In the genomic region with DNA sequence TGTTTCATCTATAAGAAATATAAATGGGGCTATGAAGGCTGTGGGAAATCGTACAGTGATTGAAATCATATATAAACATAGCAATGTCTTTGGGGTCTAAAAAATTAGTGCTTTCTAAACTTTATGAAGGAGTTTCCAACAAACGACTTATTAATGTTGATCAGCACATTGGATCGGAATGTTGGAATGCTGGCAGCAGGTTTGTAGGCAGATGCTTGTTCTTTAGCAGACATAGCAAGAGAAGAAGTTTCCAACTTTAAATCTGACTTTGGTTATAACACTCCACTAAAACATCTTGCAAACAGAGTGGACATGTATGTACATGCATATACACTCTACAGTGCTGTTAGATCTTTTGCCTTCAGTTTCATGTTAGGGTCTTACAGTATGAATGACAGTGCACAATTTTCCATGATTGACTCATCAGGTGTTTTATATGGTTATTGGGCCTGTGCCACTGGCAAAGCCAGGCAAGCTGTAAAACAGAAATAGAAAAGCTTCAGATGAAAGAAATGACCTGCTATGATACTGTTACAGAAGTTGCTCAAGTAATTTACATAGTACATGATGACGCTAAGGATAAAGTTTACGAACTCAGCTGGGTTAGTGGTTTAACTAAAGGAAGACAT, we compare ENCODE assay signal across 19 cellular contexts. TPM values are rescaled to one million over a fixed set of nuclear protein-coding genes. Genes with fewer than 3 reads are reported as not detected.
DNase-seq lines count a peak whose midpoint lies in the region; ATAC-seq, FAIRE-seq and TF ChIP-seq lines count a peak whose summit lies in the region.
"Had no signal": no experiment of that assay in that cellular context is flagged by ENCODE, and none has a peak within 500 bp of the region (broad histone marks: within the 10 kb centered on the region; RNA-seq: fewer than 3 reads in every experiment).

No MANE protein-coding gene starts in this region.

- H3K27me3 ChIP-seq in foreskin keratinocyte = no peaks in the 10 kb centered on the region
- H3K27me3 ChIP-seq: heart right ventricle, suprapubic skin had no signal

- peaks cover 11% of the 10 kb centered on the region for H3K4me1 ChIP-seq in foreskin keratinocyte
- H3K4me1 ChIP-seq: Caco-2 had no signal

- H3K9me3 Mint-ChIP-seq in activated naive CD8-positive, alpha-beta T cell treated with anti-CD3 and anti-CD28 coated beads, Interleukin-2, amount 50 U/mL, for 24 hours = peaks cover 9% of the 10 kb centered on the region
- H3K9me3 Mint-ChIP-seq in activated naive CD8-positive, alpha-beta T cell treated with anti-CD3 and anti-CD28 coated beads for 36 hours = peaks cover 5% of the 10 kb centered on the region

- TF ChIP-seq CTCF in foreskin keratinocyte (conservative IDR thresholded peaks at IDR 0.05) = no peak

- ATAC-seq in activated naive CD8-positive, alpha-beta T cell treated with anti-CD3 and anti-CD28 coated beads, Interleukin-2, amount 50 U/mL, for 24 hours = peak; percentile 48
- ATAC-seq in foreskin keratinocyte = peak; percentile 89
- no peak for ATAC-seq in HG03460 (IDR thresholded peaks at IDR 0.05; ENCODE audit: unreplicated experiment)
- ATAC-seq: K562; left cardiac atrium; naive thymus-derived CD4-positive, alpha-beta T cell had no signal

- H3K27ac ChIP-seq in foreskin keratinocyte = peak overlapping the region; percentile 56
- H3K27ac ChIP-seq: heart right ventricle, suprapubic skin had no signal

- no peak overlapping the region for H3K27ac Mint-ChIP-seq in activated naive CD8-positive, alpha-beta T cell treated with anti-CD3 and anti-CD28 coated beads, Interleukin-2, amount 50 U/mL, for 24 hours
- H3K27ac Mint-ChIP-seq in activated naive CD8-positive, alpha-beta T cell treated with anti-CD3 and anti-CD28 coated beads for 36 hours = no peak overlapping the region
- H3K27ac Mint-ChIP-seq: naive thymus-derived CD4-positive, alpha-beta T cell had no signal

- FAIRE-seq in urothelium cell line (lab: Jason Lieb, UNC) = peak; percentile 78
- FAIRE-seq: endothelial cell of umbilical vein, K562 had no signal

- DNase-seq in activated naive CD8-positive, alpha-beta T cell treated with anti-CD3 and anti-CD28 coated beads, Interleukin-2, amount 50 U/mL, for 24 hours = no peak
- DNase-seq in activated naive CD8-positive, alpha-beta T cell treated with anti-CD3 and anti-CD28 coated beads for 36 hours = no peak
- peak; percentile 59 for DNase-seq in NCI-H226
- peak; percentile 95 to 98 for DNase-seq in foreskin keratinocyte
- peak; percentile 49 for DNase-seq in urothelium cell line (ENCODE audit: low spot score)
- no peak for DNase-seq in activated CD8-positive, alpha-beta memory T cell treated with anti-CD3 and anti-CD28 coated beads, Interleukin-2, amount 50 U/mL, for 4 hours
- no peak for DNase-seq in NCI-H526 (lab: John Stamatoyannopoulos, UW)
- DNase-seq: activated CD4-positive, alpha-beta T cell treated with anti-CD3 and anti-CD28 coated beads, Interleukin-2, amount 50 U/mL, for 1 hour; activated T-cell treated with anti-CD3 and anti-CD28 coated beads, Interleukin-2, amount 50 U/mL, for 1 hour; Caco-2; heart right ventricle; left cardiac atrium; naive thymus-derived CD4-positive, alpha-beta T cell; NCI-H1417 treated with DMSO at 0.1 percent for 48 hours; NCI-H345 had no signal

- no peak overlapping the region for H3K4me3 Mint-ChIP-seq in activated naive CD8-positive, alpha-beta T cell treated with anti-CD3 and anti-CD28 coated beads, Interleukin-2, amount 50 U/mL, for 24 hours
- H3K4me3 Mint-ChIP-seq in activated naive CD8-positive, alpha-beta T cell treated with anti-CD3 and anti-CD28 coated beads for 36 hours = no peak overlapping the region
- H3K4me3 Mint-ChIP-seq: naive thymus-derived CD4-positive, alpha-beta T cell had no signal

- peaks cover 15% of the 10 kb centered on the region for H3K4me1 Mint-ChIP-seq in activated naive CD8-positive, alpha-beta T cell treated with anti-CD3 and anti-CD28 coated beads, Interleukin-2, amount 50 U/mL, for 24 hours
- peaks cover 20% of the 10 kb centered on the region for H3K4me1 Mint-ChIP-seq in activated naive CD8-positive, alpha-beta T cell treated with anti-CD3 and anti-CD28 coated beads for 36 hours

- no peaks in the 10 kb centered on the region for H3K27me3 Mint-ChIP-seq in activated naive CD8-positive, alpha-beta T cell treated with anti-CD3 and anti-CD28 coated beads, Interleukin-2, amount 50 U/mL, for 24 hours
- no peaks in the 10 kb centered on the region for H3K27me3 Mint-ChIP-seq in activated naive CD8-positive, alpha-beta T cell treated with anti-CD3 and anti-CD28 coated beads for 36 hours

- H3K36me3 Mint-ChIP-seq in activated naive CD8-positive, alpha-beta T cell treated with anti-CD3 and anti-CD28 coated beads, Interleukin-2, amount 50 U/mL, for 24 hours (ENCODE audit: low read depth) = no peaks in the 10 kb centered on the region
- no peaks in the 10 kb centered on the region for H3K36me3 Mint-ChIP-seq in activated naive CD8-positive, alpha-beta T cell treated with anti-CD3 and anti-CD28 coated beads for 36 hours

RNA-seq across cellular contexts. Expression of a gene that starts 14.2 kb away (rescaled TPM):
- total RNA-seq in activated naive CD8-positive, alpha-beta T cell treated with anti-CD3 and anti-CD28 coated beads for 36 hours = 10 to 100 TPM; 61.1 to 63.8 TPM
- total RNA-seq in foreskin keratinocyte = 69.9 and 79.5 TPM in 2 replicates
- 78.1 and 85.9 TPM in 2 replicates for polyA plus RNA-seq in foreskin keratinocyte

Comparison
In these comparisons a context has a peak if more than half of its experiments do, and no peak if none do; other contexts are left out.
1. DNase-seq: peak in NCI-H226 (single experiment), foreskin keratinocyte (2 of 2) and urothelium cell line (single experiment); none in activated naive CD8-positive, alpha-beta T cell treated with anti-CD3 and anti-CD28 coated beads, Interleukin-2, amount 50 U/mL, for 24 hours (single experiment), activated naive CD8-positive, alpha-beta T cell treated with anti-CD3 and anti-CD28 coated beads for 36 hours (single experiment), activated CD8-positive, alpha-beta memory T cell treated with anti-CD3 and anti-CD28 coated beads, Interleukin-2, amount 50 U/mL, for 4 hours (single experiment) and NCI-H526 (0 of 2).